ENCODE assay signal across 8 cellular contexts in the genomic region with DNA sequence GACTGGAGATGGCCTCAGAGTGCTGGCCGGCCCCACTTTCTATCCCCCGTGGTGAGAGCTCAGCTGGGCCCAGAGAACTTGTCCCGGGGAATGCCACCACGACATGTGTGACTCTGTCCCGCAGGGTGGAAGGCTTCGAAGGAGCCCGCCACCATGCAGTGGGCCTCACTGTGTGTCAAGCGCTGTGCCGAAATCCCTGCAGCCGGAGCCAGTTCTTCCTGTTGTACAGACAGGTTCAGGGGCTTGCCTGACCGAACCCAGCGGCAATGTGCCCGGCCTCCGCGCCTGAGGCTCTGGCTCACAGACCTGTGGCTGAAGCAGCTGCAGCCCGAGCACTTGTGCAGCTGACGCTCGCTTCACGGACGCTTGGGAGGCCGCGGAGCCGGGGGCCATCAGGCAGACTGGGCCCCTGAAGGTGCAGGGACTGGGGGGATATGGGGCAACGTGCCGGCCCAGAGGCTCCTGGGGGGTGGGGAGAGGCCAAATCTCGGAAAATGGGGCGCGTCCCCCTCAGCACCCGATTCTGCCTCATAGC. TPM values are rescaled to one million over a fixed set of nuclear protein-coding genes. Genes with fewer than 3 reads are reported as not detected.
DNase-seq lines count a peak whose midpoint lies in the region; ATAC-seq, FAIRE-seq and TF ChIP-seq lines count a peak whose summit lies in the region.

No MANE protein-coding gene starts in this region.

- no peak for TF ChIP-seq CTCF in esophagus squamous epithelium (IDR thresholded peaks at IDR 0.05)
- TF ChIP-seq CTCF in natural killer cell (IDR thresholded peaks at IDR 0.05) = no peak

- POLR2A ChIA-PET in CD4-positive, alpha-beta memory T cell (lab: Charles Lee; ENCODE audit: partially characterized antibody) = interaction anchor here (1.2 to 2.1 kb wide), 3 partner anchors 13 to 186 kb away, joined by 3 to 21 read pairs (median 6); a partner anchor contains a TSS

- peak overlapping the region; percentile 37 to 70 for H3K4me3 ChIP-seq in CD4-positive, alpha-beta memory T cell (ENCODE audit: low read length in 2 of 2)
- H3K4me3 ChIP-seq in esophagus squamous epithelium = peak overlapping the region; percentile 58 to 86 (median 76)

- no peaks in the 10 kb centered on the region for H3K9me3 ChIP-seq in CD4-positive, alpha-beta memory T cell (ENCODE audit: control insufficient read depth in 1 of 2, low read length in 2 of 2)
- H3K9me3 ChIP-seq in esophagus squamous epithelium = no peaks in the 10 kb centered on the region

- intact Hi-C loops in CD4-positive, alpha-beta memory T cell (cut with micrococcal nuclease) = loop anchor here (2.0 kb wide), 3 partner anchors 13 to 239 kb away; a partner anchor contains a TSS
- intact Hi-C loops in esophagus squamous epithelium (cut with DNase I) (loop anchor here (2.0 to 5.0 kb wide), 2 partner anchors 13 to 240 kb away; no protein-coding TSS in a partner anchor), natural killer cell (cut with micrococcal nuclease) (loop anchor here (2.0 kb wide), 2 partner anchors 13 to 239 kb away; no protein-coding TSS in a partner anchor)

- no peak for FAIRE-seq in HTR-8/SVneo (lab: Jason Lieb, UNC)

- H3K4me1 Mint-ChIP-seq in CD4-positive, alpha-beta memory T cell = peaks cover 11 to 31% (median 12%) of the 10 kb centered on the region in 4 donors
- peaks cover 7 to 31% of the 10 kb centered on the region in 2 donors for H3K4me1 Mint-ChIP-seq in natural killer cell

- no peak for DNase-seq in CD4-positive, alpha-beta memory T cell
- DNase-seq in HK-2 (ENCODE audit: unreplicated experiment) (peak; percentile 34), esophagus squamous epithelium (lab: John Stamatoyannopoulos, UW) (no peak), natural killer cell (peak; percentile 26), HTR-8/SVneo (ENCODE audit: insufficient read length, low spot score) (no peak)
- peak; percentile 5 for DNase-seq in activated CD4-positive, alpha-beta T cell treated with anti-CD3 and anti-CD28 coated beads, Interleukin-2, amount 50 U/mL, for 1 hour

- no peak for TF ChIP-seq POLR2A in esophagus squamous epithelium (IDR thresholded peaks at IDR 0.05)

- peak overlapping the region; percentile 46 for H3K27ac ChIP-seq in CD4-positive, alpha-beta memory T cell (ENCODE audit: low read depth, low read length)
- peak overlapping the region; percentile 81 to 89 (median 83) for H3K27ac ChIP-seq in esophagus squamous epithelium

- ATAC-seq in natural killer cell = peak in 1 of 3 donors; percentile 25
- ATAC-seq in GM21737 (IDR thresholded peaks at IDR 0.05; ENCODE audit: unreplicated experiment) = no peak
- ATAC-seq in HG02678 (IDR thresholded peaks at IDR 0.05; ENCODE audit: unreplicated experiment) = no peak

- CTCF ChIA-PET in CD4-positive, alpha-beta memory T cell (lab: Charles Lee; ENCODE audit: partially characterized antibody) = interaction anchor here (0.8 to 7.1 kb wide), 4 partner anchors 10 to 16 kb away, joined by 4 to 85 read pairs (median 6); no protein-coding TSS in a partner anchor

- no peaks in the 10 kb centered on the region for H3K27me3 Mint-ChIP-seq in CD4-positive, alpha-beta memory T cell
- no peaks in the 10 kb centered on the region for H3K27me3 Mint-ChIP-seq in natural killer cell (ENCODE audit: low read depth in 2 of 2)

- peak overlapping the region; percentile 82 to 90 (median 85) for H3K4me3 Mint-ChIP-seq in CD4-positive, alpha-beta memory T cell
- peak overlapping the region; percentile 78 for H3K4me3 Mint-ChIP-seq in natural killer cell

- H3K9me3 Mint-ChIP-seq in CD4-positive, alpha-beta memory T cell = no peaks in the 10 kb centered on the region
- H3K9me3 Mint-ChIP-seq in natural killer cell = no peaks in the 10 kb centered on the region

- WGBS in esophagus squamous epithelium, 2 donors = 10 to 16% methylated on average over 11 to 19 of the region's 29 CpGs

- H3K4me1 ChIP-seq in CD4-positive, alpha-beta memory T cell (ENCODE audit: insufficient read depth, low read length) = peaks cover 32% of the 10 kb centered on the region
- H3K4me1 ChIP-seq in esophagus squamous epithelium = peaks cover 36 to 60% (median 49%) of the 10 kb centered on the region in 3 donors

- H3K27ac Mint-ChIP-seq in CD4-positive, alpha-beta memory T cell = peak overlapping the region in 5 of 7 donors; percentile 34 to 86 (median 62)
- H3K27ac Mint-ChIP-seq in natural killer cell = peak overlapping the region; percentile 58 to 73

- no peaks in the 10 kb centered on the region for H3K27me3 ChIP-seq in CD4-positive, alpha-beta memory T cell (ENCODE audit: insufficient read depth, low read length)
- no peaks in the 10 kb centered on the region for H3K27me3 ChIP-seq in esophagus squamous epithelium

- H3K36me3 Mint-ChIP-seq in CD4-positive, alpha-beta memory T cell = no peaks in the 10 kb centered on the region
- no peaks in the 10 kb centered on the region for H3K36me3 Mint-ChIP-seq in natural killer cell

- H3K36me3 ChIP-seq in CD4-positive, alpha-beta memory T cell (ENCODE audit: insufficient read depth, low read length) = no peaks in the 10 kb centered on the region
- H3K36me3 ChIP-seq in esophagus squamous epithelium = no peaks in the 10 kb centered on the region

RNA-seq across cellular contexts. Expression of a gene that starts 0.7 kb away (rescaled TPM):
- total RNA-seq in CD4-positive, alpha-beta memory T cell = 10 to 100 TPM; 23.3 to 25.4 TPM
- 1 to 10 TPM; 5.3 to 7.2 TPM for polyA plus RNA-seq in CD4-positive, alpha-beta memory T cell
- total RNA-seq in esophagus squamous epithelium (10 to 100 TPM; 22.2 to 39.7 (median 25.9) TPM), natural killer cell (10 to 100 TPM; 25.1 to 30.3 (median 25.5) TPM)

RNA-seq across cellular contexts. Expression of a gene that starts 30.6 kb away (rescaled TPM):
- 10 to 100 TPM; 78.1 to 81.1 TPM for total RNA-seq in CD4-positive, alpha-beta memory T cell
- 10 to 100 TPM in 1 of 2 donors, 1 to 10 TPM in 1; 8.6 to 15.6 TPM for polyA plus RNA-seq in CD4-positive, alpha-beta memory T cell
- total RNA-seq in esophagus squamous epithelium = 10 to 100 TPM in 3 of 4 donors, 1 to 10 TPM in 1; 4.6 to 36.6 (median 23.4) TPM
- total RNA-seq in natural killer cell = 10 to 100 TPM; 45.8 to 66.0 (median 62.7) TPM

Comparison
In these comparisons a context has a peak if more than half of its experiments do, and no peak if none do; other contexts are left out.
1. DNase-seq: peak in HK-2 (single experiment), activated CD4-positive, alpha-beta T cell treated with anti-CD3 and anti-CD28 coated beads, Interleukin-2, amount 50 U/mL, for 1 hour (single experiment) and natural killer cell (single experiment); none in CD4-positive, alpha-beta memory T cell (0 of 5), esophagus squamous epithelium (single experiment) and HTR-8/SVneo (single experiment).